ENCODE assay signal across 27 cellular contexts in the genomic region with DNA sequence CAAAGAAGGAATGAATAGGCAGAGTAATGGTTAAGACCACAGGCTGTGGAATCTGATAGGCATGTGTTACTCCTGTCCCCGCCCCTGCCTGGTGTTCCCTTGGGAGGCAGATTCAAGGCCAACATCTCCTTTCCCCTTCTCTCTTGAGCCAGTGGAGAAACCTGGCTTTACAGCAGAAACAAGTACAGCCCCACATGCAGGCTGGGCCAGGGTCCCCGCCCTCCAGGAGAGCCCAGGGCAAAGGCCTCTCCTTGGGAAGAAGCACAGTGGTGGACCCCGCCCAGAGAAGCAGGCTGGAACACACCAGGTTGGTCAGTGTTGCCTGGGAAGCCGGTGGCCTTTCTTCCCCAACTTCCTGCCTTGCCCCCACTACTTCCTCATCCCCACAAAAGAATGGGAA. TPM values are rescaled to one million over a fixed set of nuclear protein-coding genes. Genes with fewer than 3 reads are reported as not detected.
DNase-seq lines count a peak whose midpoint lies in the region; ATAC-seq and TF ChIP-seq lines count a peak whose summit lies in the region.
"Had no signal": no experiment of that assay in that cellular context is flagged by ENCODE, and none has a peak within 500 bp of the region (broad histone marks: within the 10 kb centered on the region; RNA-seq: fewer than 3 reads in every experiment).

No MANE protein-coding gene starts in this region.

- no peaks in the 10 kb centered on the region for H4K20me1 ChIP-seq in BLaER1

- H3K4me3 ChIP-seq in A673 (ENCODE audit: low read depth, low read length, poor library complexity, severe bottlenecking) = no peak overlapping the region
- no peak overlapping the region for H3K4me3 ChIP-seq in BLaER1
- H3K4me3 ChIP-seq in NB4 (ENCODE audit: low read depth, low read length) = no peak overlapping the region
- H3K4me3 ChIP-seq in transverse colon = no peak overlapping the region
- H3K4me3 ChIP-seq: dorsolateral prefrontal cortex, testis, uterus had no signal

- CTCF ChIA-PET in A673 (lab: Charles Lee) = no interaction called here

- H3K36me3 Mint-ChIP-seq in activated naive CD4-positive, alpha-beta T cell treated with anti-CD3 and anti-CD28 coated beads, Interleukin-2, amount 50 U/mL, for 72 hours = no peaks in the 10 kb centered on the region
- H3K36me3 Mint-ChIP-seq: CD4-positive, CD25-positive, alpha-beta regulatory T cell had no signal

- no peaks in the 10 kb centered on the region for H3K27me3 ChIP-seq in A673 (replicated peaks; ENCODE audit: insufficient read depth, low read depth, low read length, poor library complexity)
- H3K27me3 ChIP-seq in BLaER1 = no peaks in the 10 kb centered on the region
- H3K27me3 ChIP-seq in transverse colon = peaks cover 16% of the 10 kb centered on the region
- H3K27me3 ChIP-seq: testis, uterus had no signal

- H3K27ac Mint-ChIP-seq in activated naive CD4-positive, alpha-beta T cell treated with anti-CD3 and anti-CD28 coated beads, Interleukin-2, amount 50 U/mL, for 72 hours = no peak overlapping the region
- H3K27ac Mint-ChIP-seq: activated CD4-positive, alpha-beta T cell treated with anti-CD3 and anti-CD28 coated beads, Interleukin-2, amount 10 ng/mL, durations not matched to agents 7 days and 5 days; CD4-positive, CD25-positive, alpha-beta regulatory T cell; progenitor cell of endocrine pancreas had no signal

- no peak for ATAC-seq in activated naive CD4-positive, alpha-beta T cell treated with anti-CD3 and anti-CD28 coated beads, Interleukin-2, amount 50 U/mL, for 72 hours
- ATAC-seq: PC-3; stimulated activated naive CD8-positive, alpha-beta T cell treated with anti-CD3 and anti-CD28 coated beads, Interleukin-15, Interleukin-2, amounts not matched to agents 100 U/mL and 50 U/mL, for 24 hours had no signal

- WGBS in transverse colon (ENCODE audit: low coverage in 1 of 2), 2 donors = 42% methylated on average over 4 of the region's 4 CpGs; no CpG with 5 or more reads in 1 of the 2 donors

- TF ChIP-seq CTCF in A673 (conservative IDR thresholded peaks at IDR 0.05; ENCODE audit: low read depth, low read length) = no peak
- no peak for TF ChIP-seq CTCF in NB4 (IDR thresholded peaks at IDR 0.05; ENCODE audit: low read depth, low read length)
- TF ChIP-seq CTCF in transverse colon (IDR thresholded peaks at IDR 0.05) = no peak

- H3K9me3 Mint-ChIP-seq in activated naive CD4-positive, alpha-beta T cell treated with anti-CD3 and anti-CD28 coated beads, Interleukin-2, amount 50 U/mL, for 72 hours = no peaks in the 10 kb centered on the region
- H3K9me3 Mint-ChIP-seq: activated CD4-positive, alpha-beta T cell treated with anti-CD3 and anti-CD28 coated beads, Interleukin-2, amount 10 ng/mL, durations not matched to agents 7 days and 5 days; CD4-positive, CD25-positive, alpha-beta regulatory T cell had no signal

- intact Hi-C loops in A673 (cut with micrococcal nuclease; ENCODE audit: unreplicated experiment) (no loop called here), transverse colon (cut with DNase I; ENCODE audit: low total_unique reads) (no loop called here)

- H3K27ac ChIP-seq in A673 (ENCODE audit: low read depth, low read length, poor library complexity, severe bottlenecking) (no peak overlapping the region), BLaER1 (no peak overlapping the region), transverse colon (no peak overlapping the region)
- H3K27ac ChIP-seq: brain microvascular endothelial cell, dorsolateral prefrontal cortex, neutrophil, testis, uterus had no signal

- TF ChIP-seq POLR2A in NB4 (IDR thresholded peaks at IDR 0.05; ENCODE audit: extremely low read depth, insufficient read length) (no peak), transverse colon (IDR thresholded peaks at IDR 0.05) (no peak)

- BruUV-seq in A673 (replicated peaks; lab: Mats Ljungman, UMichigan) = no TSS peak

- no peaks in the 10 kb centered on the region for H3K4me1 ChIP-seq in A673 (ENCODE audit: insufficient read depth, low read length, poor library complexity, severe bottlenecking)
- peaks cover 21% of the 10 kb centered on the region for H3K4me1 ChIP-seq in BLaER1
- no peaks in the 10 kb centered on the region for H3K4me1 ChIP-seq in transverse colon
- H3K4me1 ChIP-seq: uterus had no signal

- DNase-seq in A673 (ENCODE audit: low spot score) = peak; percentile 27
- peak; percentile 30 for DNase-seq in NB4 (ENCODE audit: low read depth)
- peak; percentile 22 for DNase-seq in fibroblast of peridontal ligament (ENCODE audit: extremely low read depth)
- DNase-seq in transverse colon = no peak
- no peak for DNase-seq in activated naive CD4-positive, alpha-beta T cell treated with anti-CD3 and anti-CD28 coated beads, Interleukin-2, amount 50 U/mL, for 72 hours (ENCODE audit: low spot score in 2 of 2)
- no peak for DNase-seq in NCI-H187 treated with DMSO at 0.1 percent for 48 hours (lab: John Stamatoyannopoulos, UW)
- no peak for DNase-seq in mucosa of gallbladder (ENCODE audit: low spot score)
- DNase-seq: activated CD4-positive, alpha-beta T cell treated with anti-CD3 and anti-CD28 coated beads, Interleukin-2, amount 10 ng/mL, durations not matched to agents 7 days and 5 days; activated naive CD4-positive, alpha-beta T cell; activated T-cell treated with anti-CD3 and anti-CD28 coated beads, Interleukin-2, amount 50 U/mL, for 48 hours; brain microvascular endothelial cell; CD4-positive, CD25-positive, alpha-beta regulatory T cell; dorsolateral prefrontal cortex; NCI-H1436 treated with DMSO at 0.1 percent for 48 hours; NCI-H2107; NCI-H510A treated with DMSO at 0.1 percent for 48 hours; NK-92 treated with Interleukin-12 subunit alpha and Interleukin-12 subunit beta, amount 100 ng/mL, for 24 hours; PC-3; stimulated activated naive CD8-positive, alpha-beta T cell treated with anti-CD3 and anti-CD28 coated beads, Interleukin-15, Interleukin-2, amounts not matched to agents 100 U/mL and 50 U/mL, for 24 hours; T1000; testis; uterus had no signal

- no peak for TF ChIP-seq EP300 in transverse colon (IDR thresholded peaks at IDR 0.05; ENCODE audit: low read depth)

- peak overlapping the region; percentile 16 for H3K4me2 ChIP-seq in BLaER1

- in situ Hi-C loops in transverse colon (cut with MboI; ENCODE audit: low pct_ligation_motif_present in 1 of 4, low pct_unique_long_range_greater_than_20kb in 1 of 4, low sequenced_read_pairs in 3 of 4) = no loop called here

- H3K9me3 ChIP-seq in A673 (ENCODE audit: low read depth, low read length, poor library complexity, severe bottlenecking) (no peaks in the 10 kb centered on the region), BLaER1 (no peaks in the 10 kb centered on the region), transverse colon (no peaks in the 10 kb centered on the region)
- H3K9me3 ChIP-seq: neutrophil, testis, uterus had no signal

- H3K36me3 ChIP-seq in A673 (ENCODE audit: insufficient read depth, low read length, poor library complexity, severe bottlenecking) (no peaks in the 10 kb centered on the region), BLaER1 (no peaks in the 10 kb centered on the region), transverse colon (no peaks in the 10 kb centered on the region)
- H3K36me3 ChIP-seq: brain microvascular endothelial cell, neutrophil, uterus had no signal

- no peak overlapping the region for H3K9ac ChIP-seq in BLaER1

- POLR2A ChIA-PET in A673 (lab: Charles Lee; ENCODE audit: low non-redundant PET) = no interaction called here

RNA-seq across cellular contexts. Expression of gene C1orf167, which starts 6.8 kb away (rescaled TPM):
- total RNA-seq in A673 (2021) (not detected in 2 replicates), transverse colon (under 1 TPM in 1 of 4 donors, not detected in 3; 0.48 TPM), mucosa of gallbladder (0.29 TPM)
- not detected for total RNA-seq in activated naive CD4-positive, alpha-beta T cell treated with anti-CD3 and anti-CD28 coated beads, Interleukin-2, amount 50 U/mL, for 72 hours
- total RNA-seq: activated CD4-positive, alpha-beta T cell treated with anti-CD3 and anti-CD28 coated beads, Interleukin-2, amount 10 ng/mL, durations not matched to agents 7 days and 5 days; CD4-positive, CD25-positive, alpha-beta regulatory T cell; cerebellum; kidney epithelial cell; PC-3; progenitor cell of endocrine pancreas had no signal

RNA-seq across cellular contexts. Expression of gene AGTRAP, which starts 32.9 kb away (rescaled TPM):
- total RNA-seq in A673 (2021) (23.6 and 33.5 TPM in 2 replicates), transverse colon (10 to 100 TPM in 3 of 4 donors, 1 to 10 TPM in 1; 1.2 to 27.0 (median 22.7) TPM), mucosa of gallbladder (38.7 TPM)
- total RNA-seq in activated naive CD4-positive, alpha-beta T cell treated with anti-CD3 and anti-CD28 coated beads, Interleukin-2, amount 50 U/mL, for 72 hours = 10 to 100 TPM in 1 of 2 donors, 1 to 10 TPM in 1; 9.7 to 24.1 TPM

RNA-seq across cellular contexts. Expression of gene MTHFR, which starts 36.9 kb away (rescaled TPM):
- total RNA-seq in A673 (2021) (23.3 and 25.8 TPM in 2 replicates), transverse colon (100 to 1,000 TPM in 1 of 4 donors, 10 to 100 TPM in 3; 42.8 to 141 (median 48.3) TPM), mucosa of gallbladder (47.2 TPM)
- 10 to 100 TPM; 14.8 to 18.2 TPM for total RNA-seq in activated naive CD4-positive, alpha-beta T cell treated with anti-CD3 and anti-CD28 coated beads, Interleukin-2, amount 50 U/mL, for 72 hours

RNA-seq across cellular contexts. Expression of gene CLCN6, which starts 37.2 kb away (rescaled TPM):
- total RNA-seq in A673 (2021) (42.0 and 48.1 TPM in 2 replicates), transverse colon (100 to 1,000 TPM in 1 of 4 donors, 10 to 100 TPM in 3; 14.0 to 184 (median 30.7) TPM), mucosa of gallbladder (27.1 TPM)
- total RNA-seq in activated naive CD4-positive, alpha-beta T cell treated with anti-CD3 and anti-CD28 coated beads, Interleukin-2, amount 50 U/mL, for 72 hours = 10 to 100 TPM; 14.8 to 16.6 TPM

Comparison
In these comparisons a context has a peak if more than half of its experiments do, and no peak if none do; other contexts are left out.
1. DNase-seq: peak in A673 (single experiment), NB4 (single experiment) and fibroblast of peridontal ligament (single experiment); none in transverse colon (single experiment), activated naive CD4-positive, alpha-beta T cell treated with anti-CD3 and anti-CD28 coated beads, Interleukin-2, amount 50 U/mL, for 72 hours (0 of 2), NCI-H187 treated with DMSO at 0.1 percent for 48 hours (single experiment) and mucosa of gallbladder (single experiment).